15 cellular contexts compared by ENCODE assay signal in the genomic region with DNA sequence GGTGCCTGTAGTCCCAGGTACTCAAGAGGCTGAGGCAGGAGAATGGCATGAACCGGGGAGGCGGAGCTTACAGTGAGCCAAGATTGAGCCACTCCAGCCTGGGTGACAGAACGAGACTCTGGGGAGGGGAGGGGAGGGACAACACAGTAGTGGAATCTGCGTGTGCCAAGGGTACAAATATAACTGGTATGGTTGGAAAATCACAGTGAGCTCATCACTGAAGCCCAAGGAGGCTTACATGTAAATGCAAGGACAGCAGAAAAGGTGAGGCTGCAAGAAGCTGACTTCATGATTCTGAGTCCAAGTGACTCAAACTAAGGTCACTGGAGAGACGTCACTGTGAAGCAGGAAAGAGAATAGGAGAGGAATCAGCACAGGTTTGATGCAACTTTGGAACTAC. TPM values are rescaled to one million over a fixed set of nuclear protein-coding genes. Genes with fewer than 3 reads are reported as not detected.
DNase-seq lines count a peak whose midpoint lies in the region; ATAC-seq and TF ChIP-seq lines count a peak whose summit lies in the region.
"Had no signal": no experiment of that assay in that cellular context is flagged by ENCODE, and none has a peak within 500 bp of the region (broad histone marks: within the 10 kb centered on the region; RNA-seq: fewer than 3 reads in every experiment).

No MANE protein-coding gene starts in this region.

- BruUV-seq in Panc1 (replicated peaks; lab: Mats Ljungman, UMichigan), result no TSS peak

- peaks cover 12% of the 10 kb centered on the region for H3K79me1 ChIP-seq in mesendoderm (ENCODE audit: low read length)

- H2BK5ac ChIP-seq in mesendoderm (ENCODE audit: low read length), result no peak overlapping the region

- H2AK5ac ChIP-seq in mesendoderm (ENCODE audit: low read length), result no peak overlapping the region

- H3K9ac ChIP-seq in mesendoderm (ENCODE audit: low read length), result peak overlapping the region; percentile 6

- H3K79me2 ChIP-seq in mesendoderm (ENCODE audit: control insufficient read depth, insufficient read depth, low read length), result peaks cover 55% of the 10 kb centered on the region

- H3K36me3 ChIP-seq in Panc1 (ENCODE audit: control insufficient read depth, insufficient read depth, low read length) (no peaks in the 10 kb centered on the region), mesendoderm (ENCODE audit: control insufficient read depth, insufficient read depth, low read length) (no peaks in the 10 kb centered on the region), sigmoid colon (no peaks in the 10 kb centered on the region)
- H3K36me3 ChIP-seq: WERI-Rb-1 had no signal

- H2BK15ac ChIP-seq in mesendoderm (replicated peaks; ENCODE audit: low read depth), result no peak overlapping the region

- H3K4me1 ChIP-seq in Panc1 (ENCODE audit: control insufficient read depth, insufficient read depth, low read length) (peaks cover 43% of the 10 kb centered on the region), mesendoderm (ENCODE audit: control insufficient read depth, low read depth, low read length) (peaks cover 10% of the 10 kb centered on the region), sigmoid colon (peaks cover 0 to 66% (median 49%) of the 10 kb centered on the region in 4 donors)

- CTCF ChIA-PET in Panc1 (lab: Charles Lee), result no interaction called here

- no peak overlapping the region for H3K4me3 ChIP-seq in Panc1 (ENCODE audit: low read depth in 2 of 2, low read length in 2 of 2)
- no peak overlapping the region for H3K4me3 ChIP-seq in epithelial cell of proximal tubule (ENCODE audit: low read depth, low read length)
- no peak overlapping the region for H3K4me3 ChIP-seq in mesendoderm (ENCODE audit: low read length)
- H3K4me3 ChIP-seq in sigmoid colon, result no peak overlapping the region

- POLR2A ChIA-PET in Panc1 (lab: Charles Lee), result no interaction called here

- no peak overlapping the region for H3K4me2 ChIP-seq in mesendoderm (ENCODE audit: low read length)

- no peak for TF ChIP-seq POLR2A in sigmoid colon (IDR thresholded peaks at IDR 0.05)

- no peak overlapping the region for H3K18ac ChIP-seq in mesendoderm (ENCODE audit: low read length)

- ATAC-seq in Panc1 (peak; percentile 64), HG03521 (IDR thresholded peaks at IDR 0.05; ENCODE audit: unreplicated experiment) (no peak), HG02763 (IDR thresholded peaks at IDR 0.05; ENCODE audit: unreplicated experiment) (no peak)
- ATAC-seq: activated T-cell treated with anti-CD3 and anti-CD28 coated beads, Interleukin-2, amount 50 U/mL, for 4 hours had no signal

- DNase-seq in Daoy (ENCODE audit: low read depth) (peak; percentile 56), Panc1 (ENCODE audit: low read depth, low spot score) (peak; percentile 87), epithelial cell of proximal tubule (ENCODE audit: low read depth) (peak; percentile 80), mesendoderm (peak; percentile 49), G401 (ENCODE audit: low spot score) (no peak), sigmoid colon (no peak)
- DNase-seq: activated T-cell treated with anti-CD3 and anti-CD28 coated beads, Interleukin-2, amount 50 U/mL, for 4 hours; CD4-positive, alpha-beta memory T cell; central memory CD4-positive, alpha-beta T cell; NCI-H1105 treated with DMSO at 0.1 percent for 48 hours; stimulated activated CD4-positive, alpha-beta T cell treated with anti-CD3 and anti-CD28 coated beads, Interleukin-12 subunit alpha, Interleukin-12 subunit beta, amount 100 ng/mL, for 4 hours; stimulated activated CD8-positive, alpha-beta memory T cell treated with anti-CD3 and anti-CD28 coated beads, Interleukin-4, amount 100 ng/mL, for 48 hours; WERI-Rb-1 had no signal

- no peak overlapping the region for H3K4ac ChIP-seq in mesendoderm (ENCODE audit: low read depth, low read length)

- no peaks in the 10 kb centered on the region for H3K27me3 ChIP-seq in Panc1 (ENCODE audit: control insufficient read depth, insufficient read depth, low read length)
- no peaks in the 10 kb centered on the region for H3K27me3 ChIP-seq in mesendoderm (ENCODE audit: insufficient read depth, low read length, poor library complexity)
- no peaks in the 10 kb centered on the region for H3K27me3 ChIP-seq in sigmoid colon

- H4K5ac ChIP-seq in mesendoderm (ENCODE audit: low read length), result no peak overlapping the region

- intact Hi-C loops in Panc1 (cut with micrococcal nuclease; ENCODE audit: unreplicated experiment) (no loop called here), sigmoid colon (cut with DNase I) (no loop called here)

- in situ Hi-C loops in Panc1 (cut with HindIII; ENCODE audit: low pct_unique_long_range_greater_than_20kb, low sequenced_read_pairs) (no loop called here), G401 (cut with HindIII; ENCODE audit: low sequenced_read_pairs) (no loop called here)

- no peak overlapping the region for H3K56ac ChIP-seq in mesendoderm (ENCODE audit: low read length)

- H4K8ac ChIP-seq in mesendoderm (ENCODE audit: low read depth, low read length), result no peak overlapping the region

- H3K27ac ChIP-seq in Panc1 (ENCODE audit: low read length) (peak overlapping the region; percentile 40; the same call in 1 of the 2 replicates), mesendoderm (ENCODE audit: low read depth, low read length) (no peak overlapping the region), sigmoid colon (no peak overlapping the region)
- H3K27ac ChIP-seq: WERI-Rb-1 had no signal

- no CpG with 5 or more reads among the region's 5 CpGs for WGBS in mesendoderm (ENCODE audit: extremely low coverage, insufficient coverage, low lambda C conversion rate)
- WGBS in sigmoid colon, 2 donors, result 73 to 81% methylated on average over 5 of the region's 5 CpGs

- TF ChIP-seq CTCF in Panc1 (IDR thresholded peaks at IDR 0.05) (no peak), epithelial cell of proximal tubule (conservative IDR thresholded peaks at IDR 0.05; ENCODE audit: low read depth, low read length) (no peak), sigmoid colon (IDR thresholded peaks at IDR 0.05) (no peak)

- H3K23ac ChIP-seq in mesendoderm (ENCODE audit: low read length), result no peak overlapping the region

- H3K9me3 ChIP-seq in Panc1 (ENCODE audit: control insufficient read depth, insufficient read depth, low read depth, low read length), result no peaks in the 10 kb centered on the region
- no peaks in the 10 kb centered on the region for H3K9me3 ChIP-seq in sigmoid colon

- TF ChIP-seq EP300 in sigmoid colon (IDR thresholded peaks at IDR 0.05), result no peak

- no peak overlapping the region for H2BK120ac ChIP-seq in mesendoderm (ENCODE audit: low read depth, low read length)

RNA-seq across cellular contexts. Expression of a gene that starts 9.2 kb away (rescaled TPM):
- total RNA-seq in Daoy (2014; rRNA removed; shearing (Covaris generic)), result 42.9 and 56.0 TPM in 2 replicates
- 100.0 TPM for total RNA-seq in Panc1 (2021; ENCODE audit: unreplicated experiment)
- polyA plus RNA-seq in Panc1 (2012; ENCODE audit: insufficient read length), result 66.2 TPM
- 64.0 and 80.6 TPM in 2 replicates for total RNA-seq in epithelial cell of proximal tubule
- polyA plus RNA-seq in mesendoderm (2013, experiment 1 of 2), result 77.3 TPM
- 78.7 TPM for polyA plus RNA-seq in mesendoderm (2013, experiment 2 of 2)
- total RNA-seq in G401 (2014; rRNA removed; shearing (Covaris generic)), result 6.4 and 12.3 TPM in 2 replicates
- 100 to 1,000 TPM; 122 to 178 (median 161) TPM for total RNA-seq in sigmoid colon
- 10 to 100 TPM; 36.1 to 58.3 (median 51.1) TPM for polyA plus RNA-seq in sigmoid colon

RNA-seq across cellular contexts. Expression of a gene that starts 9.6 kb away (rescaled TPM):
- 7.1 and 9.0 TPM in 2 replicates for total RNA-seq in Daoy (2014; rRNA removed; shearing (Covaris generic))
- 23.4 TPM for total RNA-seq in Panc1 (2021; ENCODE audit: unreplicated experiment)
- polyA plus RNA-seq in Panc1 (2012; ENCODE audit: insufficient read length), result 13.8 TPM
- total RNA-seq in epithelial cell of proximal tubule, result 9.2 and 22.5 TPM in 2 replicates
- 35.6 TPM for polyA plus RNA-seq in mesendoderm (2013, experiment 1 of 2)
- polyA plus RNA-seq in mesendoderm (2013, experiment 2 of 2), result 35.7 TPM
- 0.06 and 0.34 TPM in 2 replicates for total RNA-seq in G401 (2014; rRNA removed; shearing (Covaris generic))
- total RNA-seq in sigmoid colon, result 10 to 100 TPM; 19.4 to 29.3 (median 23.6) TPM
- 10 to 100 TPM; 16.4 to 27.5 (median 18.6) TPM for polyA plus RNA-seq in sigmoid colon

Comparison
In these comparisons a context has a peak if more than half of its experiments do, and no peak if none do; other contexts are left out.
1. DNase-seq: peak in Daoy (single experiment), Panc1 (single experiment), epithelial cell of proximal tubule (single experiment) and mesendoderm (single experiment); none in G401 (single experiment) and sigmoid colon (single experiment).